In the genomic region with DNA sequence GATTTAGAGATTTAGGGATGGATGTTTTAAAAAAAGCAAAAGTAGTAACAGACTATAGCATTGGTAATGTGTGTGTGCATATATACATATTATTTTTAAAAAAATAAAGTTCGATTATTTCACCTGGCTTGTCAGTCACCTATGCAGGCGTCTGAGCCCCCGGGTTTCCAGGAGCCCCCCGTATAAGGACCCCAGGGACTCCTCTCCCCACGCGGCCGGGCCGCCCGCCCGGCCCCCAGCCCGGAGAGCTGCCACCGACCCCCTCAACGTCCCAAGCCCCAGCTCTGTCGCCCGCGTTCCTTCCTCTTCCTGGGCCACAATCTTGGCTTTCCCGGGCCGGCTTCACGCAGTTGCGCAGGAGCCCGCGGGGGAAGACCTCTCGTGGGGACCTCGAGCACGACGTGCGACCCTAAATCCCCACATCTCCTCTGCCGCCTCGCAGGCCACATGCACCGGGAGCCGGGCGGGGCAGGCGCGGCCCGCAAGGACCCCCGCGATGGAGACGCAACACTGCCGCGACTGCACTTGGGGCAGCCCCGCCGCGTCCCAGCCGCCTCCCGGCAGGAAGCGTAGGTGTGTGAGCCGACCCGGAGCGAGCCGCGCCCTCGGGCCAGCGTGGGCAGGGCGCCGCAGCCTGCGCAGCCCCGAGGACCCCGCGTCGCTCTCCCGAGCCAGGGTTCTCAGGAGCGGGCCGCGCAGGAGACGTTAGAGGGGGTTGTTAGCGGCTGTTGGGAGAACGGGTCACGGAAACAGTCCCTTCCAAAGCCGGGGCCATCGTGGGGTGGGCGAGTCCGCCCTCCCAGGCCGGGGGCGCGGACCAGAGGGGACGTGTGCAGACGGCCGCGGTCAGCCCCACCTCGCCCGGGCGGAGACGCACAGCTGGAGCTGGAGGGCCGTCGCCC, we compare ENCODE assay signal across 8 cellular contexts. TPM values are rescaled to one million over a fixed set of nuclear protein-coding genes. Genes with fewer than 3 reads are reported as not detected.
A peak's percentile ranks its signal among the peaks of the same experiment; 100 is the strongest.
DNase-seq lines count a peak whose midpoint lies in the region; ATAC-seq and TF ChIP-seq lines count a peak whose summit lies in the region.

No MANE protein-coding gene starts in this region.

- no peaks in the 10 kb centered on the region for H3F3A ChIP-seq in SK-N-SH (replicated peaks; ENCODE audit: insufficient read depth)

- H3K9me2 ChIP-seq in SK-N-SH: no peaks in the 10 kb centered on the region

- no peak for TF ChIP-seq EP300 in SK-N-SH (IDR thresholded peaks at IDR 0.05; ENCODE audit: borderline replicate concordance in 1 of 2, low read depth in 1 of 2, low read length in 1 of 2)

- H3K4me2 ChIP-seq in SK-N-SH (peak overlapping the region; percentile 79), fibroblast of lung (ENCODE audit: extremely low read depth, insufficient read depth, low read length) (peak overlapping the region; percentile 88), parathyroid adenoma (ENCODE audit: low read length) (peak overlapping the region; percentile 92)

- POLR2A ChIA-PET in SK-N-SH (lab: Yijun Ruan, JAX): no interaction called here

- no peaks in the 10 kb centered on the region for H3K9me3 ChIP-seq in SK-N-SH
- no peaks in the 10 kb centered on the region for H3K9me3 ChIP-seq in fibroblast of lung (ENCODE audit: control insufficient read depth, insufficient read depth, low read depth, low read length)
- no peaks in the 10 kb centered on the region for H3K9me3 ChIP-seq in parathyroid adenoma (ENCODE audit: control insufficient read depth, low read length)

- ATAC-seq in GM21381 (IDR thresholded peaks at IDR 0.05; ENCODE audit: unreplicated experiment) (no peak), HG03139 (IDR thresholded peaks at IDR 0.05; ENCODE audit: unreplicated experiment) (no peak)

- H3K36me3 ChIP-seq in SK-N-SH (replicated peaks in 1 of 2; ENCODE audit: control insufficient read depth in 1 of 2, insufficient read depth in 2 of 2, low read length in 1 of 2) (no peaks in the 10 kb centered on the region), fibroblast of lung (ENCODE audit: control insufficient read depth, insufficient read depth, low read length) (no peaks in the 10 kb centered on the region), parathyroid adenoma (ENCODE audit: control insufficient read depth, insufficient read depth, low read length) (no peaks in the 10 kb centered on the region)

- H4K20me1 ChIP-seq in SK-N-SH (ENCODE audit: insufficient read depth) (no peaks in the 10 kb centered on the region), fibroblast of lung (ENCODE audit: control insufficient read depth, extremely low read depth, insufficient read depth, low read length) (no peaks in the 10 kb centered on the region)

- H3K9ac ChIP-seq in SK-N-SH: no peak overlapping the region
- no peak overlapping the region for H3K9ac ChIP-seq in fibroblast of lung (ENCODE audit: insufficient read depth, low read length)
- no peak overlapping the region for H3K9ac ChIP-seq in parathyroid adenoma

- no peak for TF ChIP-seq RAD21 in SK-N-SH (IDR thresholded peaks at IDR 0.05; ENCODE audit: low read length)

- WGBS in SK-N-SH (ENCODE audit: low lambda C conversion rate): 3% methylated on average over 48 of the region's 85 CpGs

- H3K4me1 ChIP-seq in SK-N-SH (ENCODE audit: control insufficient read depth in 1 of 2, insufficient read depth in 2 of 2, low read depth in 1 of 2, low read length in 1 of 2) (peaks cover 0 to 8% of the 10 kb centered on the region in 2 experiments; a peak in 1 of 4 replicates), fibroblast of lung (ENCODE audit: control insufficient read depth, extremely low read depth, insufficient read depth, low read length) (peaks cover 3% of the 10 kb centered on the region), parathyroid adenoma (no peaks in the 10 kb centered on the region)

- H2AFZ ChIP-seq in SK-N-SH (ENCODE audit: low read depth): peak overlapping the region; percentile 68; the same call in 1 of the 2 replicates
- H2AFZ ChIP-seq in fibroblast of lung (ENCODE audit: low read length): peak overlapping the region; percentile 55
- peak overlapping the region; percentile 86 for H2AFZ ChIP-seq in parathyroid adenoma

- no peak for TF ChIP-seq CTCF in SK-N-SH (IDR thresholded peaks at IDR 0.05)
- no peak for TF ChIP-seq CTCF in fibroblast of lung (conservative IDR thresholded peaks at IDR 0.05 in 1 of 2, IDR thresholded peaks at IDR 0.05 in 1 of 2; ENCODE audit: low read depth in 1 of 2, low read length in 2 of 2)
- TF ChIP-seq CTCF in parathyroid adenoma (IDR thresholded peaks at IDR 0.05): no peak

- H3K27ac ChIP-seq in SK-N-SH (ENCODE audit: low read depth in 2 of 2, low read length in 1 of 2): no peak overlapping the region
- H3K27ac ChIP-seq in fibroblast of lung (ENCODE audit: insufficient read depth, low read length): no peak overlapping the region
- peak overlapping the region; percentile 85 for H3K27ac ChIP-seq in parathyroid adenoma

- H3K79me2 ChIP-seq in SK-N-SH (ENCODE audit: insufficient read depth): no peaks in the 10 kb centered on the region
- no peaks in the 10 kb centered on the region for H3K79me2 ChIP-seq in fibroblast of lung (ENCODE audit: control insufficient read depth, insufficient read depth, low read length)
- no peaks in the 10 kb centered on the region for H3K79me2 ChIP-seq in parathyroid adenoma

- peak overlapping the region; percentile 44 to 51 for H3K4me3 ChIP-seq in SK-N-SH (ENCODE audit: low read depth in 2 of 2, low read length in 1 of 2)
- H3K4me3 ChIP-seq in fibroblast of lung (replicated peaks in 1 of 4; ENCODE audit: control extremely low read depth in 1 of 4, insufficient read depth in 1 of 4, low read depth in 3 of 4, low read length in 4 of 4): peak overlapping the region; percentile 35 to 54 (median 42)
- peak overlapping the region; percentile 69 for H3K4me3 ChIP-seq in parathyroid adenoma (ENCODE audit: low read depth, low read length)

- H3K27me3 ChIP-seq in SK-N-SH (ENCODE audit: insufficient read depth) (peaks cover 71% of the 10 kb centered on the region), fibroblast of lung (ENCODE audit: control insufficient read depth, insufficient read depth, low read length) (peaks cover 35% of the 10 kb centered on the region), parathyroid adenoma (ENCODE audit: control insufficient read depth, insufficient read depth, low read length) (no peaks in the 10 kb centered on the region)

- CTCF ChIA-PET in SK-N-SH (lab: Yijun Ruan, JAX): no interaction called here

- peak; percentile 16 for DNase-seq in activated naive CD4-positive, alpha-beta T cell treated with anti-CD3 and anti-CD28 coated beads, Interleukin-2, amount 50 U/mL, for 16 hours
- no peak for DNase-seq in activated naive CD4-positive, alpha-beta T cell treated with Interleukin-2 at 50 U/mL for 16 hours
- no peak for DNase-seq in SK-N-SH
- no peak for DNase-seq in fibroblast of lung (ENCODE audit: low read depth in 2 of 2)
- no peak for DNase-seq in COLO829 (ENCODE audit: low spot score)

TF ChIP-seq in SK-N-SH, 30 proteins besides CTCF, POLR2A, EP300 and RAD21:
- TF ChIP-seq RCOR1 (IDR thresholded peaks at IDR 0.05; ENCODE audit: low read length) (no peak), FOXJ3 (CRISPR knock-in tag; IDR thresholded peaks at IDR 0.05) (no peak), EZH2phosphoT487 (IDR thresholded peaks at IDR 0.05; ENCODE audit: borderline replicate concordance, low read depth) (peak; percentile 62; the same call in 1 of the 2 replicates), ELF1 (IDR thresholded peaks at IDR 0.05) (no peak)

RNA-seq across cellular contexts. Expression of gene CCNA1, which starts 0.8 kb away (rescaled TPM):
- 0.21 and 0.23 TPM in 2 replicates for polyA plus RNA-seq in SK-N-SH (2012; rRNA removed)
- polyA plus RNA-seq in SK-N-SH (2012; cell fraction: cytosol; rRNA removed): 0.15 and 0.26 TPM in 2 replicates
- 0.05 and 0.11 TPM in 2 replicates for polyA plus RNA-seq in SK-N-SH (2012; cell fraction: nucleus; rRNA removed)
- total RNA-seq in fibroblast of lung: 3.5 TPM in 1 of 2 replicates, not detected in the other
- 0.48 and 0.89 TPM in 2 replicates for polyA plus RNA-seq in fibroblast of lung
- polyA plus RNA-seq in fibroblast of lung (2012): 0.27 and 0.55 TPM in 2 replicates
- not detected in 2 replicates for polyA minus RNA-seq in fibroblast of lung (ENCODE audit: low replicate concordance)
